11 cellular contexts compared by ENCODE assay signal in genomic region chr7:99137418-99138180, GRCh38. TPM values are rescaled to one million over a fixed set of nuclear protein-coding genes. Genes with fewer than 3 reads are reported as not detected.
A peak's percentile ranks its signal among the peaks of the same experiment; 100 is the strongest.
DNase-seq lines count a peak whose midpoint lies in the region; ATAC-seq, FAIRE-seq and TF ChIP-seq lines count a peak whose summit lies in the region.
"Had no signal": no experiment of that assay in that cellular context is flagged by ENCODE, and none has a peak within 500 bp of the region (broad histone marks: within the 10 kb centered on the region; RNA-seq: fewer than 3 reads in every experiment).

No MANE protein-coding gene starts in this region.

- ATAC-seq in GM18505 (IDR thresholded peaks at IDR 0.05; ENCODE audit: unreplicated experiment): no peak
- ATAC-seq: activated T-cell treated with anti-CD3 and anti-CD28 coated beads, Interleukin-2, amount 50 U/mL, for 72 hours had no signal

- peak in 1 of 3 experiments; percentile 9; a peak in 1 of 4 replicates for TF ChIP-seq CTCF in H1 (IDR thresholded peaks at IDR 0.05; ENCODE audit: control extremely low read depth in 1 of 3, insufficient read depth in 1 of 3, low read depth in 1 of 3, low read length in 3 of 3)

- 0 out of 2 replicates have a peak overlapping the region, but pooled peaks have one; percentile 24 for H3K27ac ChIP-seq in H1 (ENCODE audit: low read depth, low read length)

- peaks cover 0 to 11% (median 5%) of the 10 kb centered on the region in 4 experiments; a peak in 5 of 7 replicates for H3K4me1 ChIP-seq in H1 (replicated peaks in 1 of 4; ENCODE audit: control insufficient read depth in 3 of 4, insufficient read depth in 4 of 4, low read length in 3 of 4)

- no peak overlapping the region for H2AFZ ChIP-seq in H1 (ENCODE audit: low read length)

- H3K18ac ChIP-seq in H1 (ENCODE audit: extremely low read depth, low read length): peak overlapping the region; percentile 62; the same call in 1 of the 2 replicates

- TF ChIP-seq POLR2A in H1 (IDR thresholded peaks at IDR 0.05; ENCODE audit: control extremely low read depth in 1 of 2, low read depth in 2 of 2, low read length in 2 of 2) (no peak), GM18505 (IDR thresholded peaks at IDR 0.05; ENCODE audit: borderline replicate concordance, extremely low read depth, insufficient read depth, insufficient read length) (no peak)

- H3K36me3 ChIP-seq in H1 (ENCODE audit: control insufficient read depth in 2 of 4, insufficient read depth in 4 of 4, low read length in 3 of 4): no peaks in the 10 kb centered on the region

- no peak overlapping the region for H4K91ac ChIP-seq in H1 (replicated peaks; ENCODE audit: insufficient read length, low read length)

- no peak for TF ChIP-seq EP300 in H1 (IDR thresholded peaks at IDR 0.05; ENCODE audit: borderline replicate concordance in 1 of 2, low read depth in 2 of 2, low read length in 2 of 2)

- H2BK20ac ChIP-seq in H1 (ENCODE audit: low read length): no peak overlapping the region

- H4K8ac ChIP-seq in H1 (ENCODE audit: extremely low read depth, insufficient read depth, low read length): no peak overlapping the region

- 22% methylated on average over 10 of the region's 10 CpGs; no CpG with 5 or more reads in 1 of the 2 experiments for WGBS in H1 (ENCODE audit: extremely low coverage in 1 of 2, insufficient coverage in 1 of 2, insufficient read length in 1 of 2, insufficient replicate concordance in 2 of 2, low coverage in 1 of 2, low lambda C conversion rate in 2 of 2, missing lambda C conversion rate in 1 of 2), 2 experiments

- no peak overlapping the region for H2BK120ac ChIP-seq in H1 (replicated peaks; ENCODE audit: low read depth, low read length)

- peak overlapping the region in 2 of 4 experiments; percentile 20 to 48; a peak in 5 of 8 replicates for H3K4me3 ChIP-seq in H1 (ENCODE audit: extremely low read depth in 1 of 4, insufficient read depth in 2 of 4, low read depth in 3 of 4, low read length in 4 of 4)
- H3K4me3 ChIP-seq: BLaER1 treated with 17β-estradiol and CSF1 and Interleukin-3, amounts not matched to agents 10 nM and 100 nM had no signal

- H3K56ac ChIP-seq in H1 (replicated peaks; ENCODE audit: insufficient read length, low read depth, low read length): no peak overlapping the region

- peaks cover 6% of the 10 kb centered on the region; the same call in 1 of the 2 replicates for H3K79me1 ChIP-seq in H1 (ENCODE audit: low read depth, low read length)

- peak overlapping the region; percentile 37 to 53 for H3K4me2 ChIP-seq in H1 (ENCODE audit: insufficient read depth in 1 of 2, low read depth in 2 of 2, low read length in 2 of 2)

- DNase-seq in A172 (ENCODE audit: low spot score) (peak; percentile 71), HTR-8/SVneo (ENCODE audit: insufficient read length, low spot score) (peak; percentile 31), H1 (ENCODE audit: low read depth in 1 of 2, low spot score in 2 of 2) (peak in 1 of 2 experiments; percentile 49), medulla oblongata (ENCODE audit: extremely low spot score) (peak; percentile 50), SHP77 (lab: John Stamatoyannopoulos, UW) (no peak), NCI-H510A (lab: John Stamatoyannopoulos, UW) (no peak), Kasumi-1 (lab: John Stamatoyannopoulos, UW) (no peak)
- DNase-seq: activated T-cell treated with anti-CD3 and anti-CD28 coated beads, Interleukin-2, amount 50 U/mL, for 72 hours; SIG-M5 had no signal

- H2BK15ac ChIP-seq in H1 (ENCODE audit: low read length): no peak overlapping the region

- no peak overlapping the region for H2AK5ac ChIP-seq in H1 (ENCODE audit: low read depth, low read length)

- H3K9ac ChIP-seq in H1 (replicated peaks in 1 of 4; ENCODE audit: extremely low read depth in 1 of 4, low read depth in 3 of 4, low read length in 3 of 4): no peak overlapping the region

- H3K14ac ChIP-seq in H1 (ENCODE audit: insufficient read length): no peak overlapping the region

- TF ChIP-seq RAD21 in H1 (IDR thresholded peaks at IDR 0.05 in 1 of 2, conservative IDR thresholded peaks at IDR 0.05 in 1 of 2; ENCODE audit: low read depth in 2 of 2, low read length in 2 of 2): no peak; a peak in 1 of 4 replicates

- H3K27me3 ChIP-seq in H1 (replicated peaks in 1 of 4; ENCODE audit: control insufficient read depth in 3 of 4, extremely low read depth in 1 of 4, insufficient read depth in 3 of 4, low read length in 3 of 4): no peaks in the 10 kb centered on the region
- H3K27me3 ChIP-seq: BLaER1 treated with 17β-estradiol and CSF1 and Interleukin-3, amounts not matched to agents 10 nM and 100 nM had no signal

- no peak overlapping the region for H4K5ac ChIP-seq in H1 (ENCODE audit: insufficient read length, low read depth, low read length)

- peaks cover 14 to 97% of the 10 kb centered on the region in 2 experiments for H3K79me2 ChIP-seq in H1 (ENCODE audit: control insufficient read depth in 1 of 2, insufficient read depth in 2 of 2, low read length in 2 of 2)

- H3K9me3 ChIP-seq in H1 (ENCODE audit: insufficient read depth in 2 of 2, low read depth in 1 of 2, low read length in 1 of 2): no peaks in the 10 kb centered on the region

- POLR2A ChIA-PET in H1 (lab: Charles Lee; ENCODE audit: partially characterized antibody): interaction anchor here (0.5 to 2.8 kb wide), 6 partner anchors 8 to 188 kb away, joined by 3 to 9 read pairs (median 5); partner anchors contain the start of gene ARPC1A

- CTCF ChIA-PET in H1 (lab: Charles Lee; ENCODE audit: partially characterized antibody): interaction anchor here (0.6 to 2.4 kb wide), 8 partner anchors 39 to 354 kb away, joined by 3 to 9 read pairs (median 3); no protein-coding TSS in a partner anchor

- no peak overlapping the region for H2BK5ac ChIP-seq in H1 (ENCODE audit: low read depth, low read length)

- H3K23ac ChIP-seq in H1 (ENCODE audit: insufficient read length): no peak overlapping the region

- no peak overlapping the region; the same call in 1 of the 2 replicates for H2BK12ac ChIP-seq in H1 (ENCODE audit: low read depth, low read length)

- peaks cover 3 to 10% of the 10 kb centered on the region in 2 experiments for H4K20me1 ChIP-seq in H1 (replicated peaks in 1 of 2; ENCODE audit: control insufficient read depth in 1 of 2, insufficient read depth in 2 of 2, low read length in 2 of 2)

- FAIRE-seq in HTR-8/SVneo (lab: Jason Lieb, UNC): no peak
- FAIRE-seq in H1 (lab: Jason Lieb, UNC): peak; percentile 94

- no peak overlapping the region for H3K4ac ChIP-seq in H1 (replicated peaks; ENCODE audit: insufficient read length, low read depth, low read length)

- H3K23me2 ChIP-seq in H1 (ENCODE audit: low read depth, low read length): peaks cover 4% of the 10 kb centered on the region; the same call in 1 of the 2 replicates

TF ChIP-seq in H1, 55 proteins besides CTCF, POLR2A, EP300 and RAD21 (continues in another document):
- TF ChIP-seq BACH1 (IDR thresholded peaks at IDR 0.05; ENCODE audit: low read length) (no peak), CHD2 (IDR thresholded peaks at IDR 0.05; ENCODE audit: low read length) (no peak), USF2 (IDR thresholded peaks at IDR 0.05; ENCODE audit: low read length) (no peak), ASH2L (IDR thresholded peaks at IDR 0.05; ENCODE audit: low read length) (peak; percentile 68), CEBPB (IDR thresholded peaks at IDR 0.05; ENCODE audit: low read depth, low read length) (no peak), ATF2 (IDR thresholded peaks at IDR 0.05; ENCODE audit: low read length) (no peak), TCF12 (IDR thresholded peaks at IDR 0.05; ENCODE audit: low read depth, low read length) (no peak), CTBP2 (IDR thresholded peaks at IDR 0.05; ENCODE audit: borderline replicate concordance, insufficient read depth, insufficient read length, low read length) (no peak), GABPA (IDR thresholded peaks at IDR 0.05; ENCODE audit: borderline replicate concordance, insufficient read depth, low read length) (no peak), RFX5 (IDR thresholded peaks at IDR 0.05; ENCODE audit: borderline replicate concordance, low read depth, low read length) (peak; percentile 59; the same call in 1 of the 2 replicates), TEAD4 (IDR thresholded peaks at IDR 0.05; ENCODE audit: low read depth, low read length) (peak; percentile 79), GTF2F1 (IDR thresholded peaks at IDR 0.05; ENCODE audit: borderline replicate concordance, low read depth, low read length) (no peak), JUN (IDR thresholded peaks at IDR 0.05; ENCODE audit: low read depth, low read length) (no peak), TBP (IDR thresholded peaks at IDR 0.05; ENCODE audit: low read depth, low read length) (peak; percentile 38; the same call in 1 of the 2 replicates)

RNA-seq across cellular contexts. Expression of gene SMURF1, which starts 6.3 kb away (rescaled TPM):
- total RNA-seq in A172 (2014; rRNA removed; shearing (Covaris generic)): 19.7 and 20.0 TPM in 2 replicates
- 23.5 and 24.5 TPM in 2 replicates for total RNA-seq in H1 (2021; fragmentation: NEBNext Ultra II Directional; extraction: Animal tissue kit (Norgen Biotek cat#: 25700))
- polyA plus RNA-seq in H1 (2011; rRNA removed): 9.6 and 11.0 TPM in 2 replicates
- polyA plus RNA-seq in H1 (2011; cell fraction: cytosol; rRNA removed): 10.2 TPM
- polyA plus RNA-seq in H1 (2011; cell fraction: nucleus; rRNA removed): 19.1 TPM
- 15.1 to 16.5 TPM (median 15.9 TPM) in 4 replicates for polyA plus RNA-seq in H1 (2012, experiment 1 of 2)
- 6.2 TPM for polyA plus RNA-seq in H1 (2012, experiment 2 of 2)
- 13.1 TPM for polyA plus RNA-seq in H1 (2013, experiment 1 of 2)
- 12.0 TPM for polyA plus RNA-seq in H1 (2013, experiment 2 of 2)
- polyA minus RNA-seq in H1 (2011; rRNA and poly(A)+ RNA removed): 12.4 and 15.7 TPM in 2 replicates
- polyA minus RNA-seq in H1 (2011; cell fraction: cytosol; rRNA and poly(A)+ RNA removed): 6.5 TPM
- 16.3 TPM for polyA minus RNA-seq in H1 (2011; cell fraction: nucleus; rRNA and poly(A)+ RNA removed)

Comparison
In these comparisons a context has a peak if more than half of its experiments do, and no peak if none do; other contexts are left out.
1. DNase-seq: peak in A172 (single experiment), HTR-8/SVneo (single experiment) and medulla oblongata (single experiment); none in SHP77 (0 of 2), NCI-H510A (single experiment) and Kasumi-1 (0 of 2).